27 cellular contexts compared by ENCODE assay signal in the genomic region with DNA sequence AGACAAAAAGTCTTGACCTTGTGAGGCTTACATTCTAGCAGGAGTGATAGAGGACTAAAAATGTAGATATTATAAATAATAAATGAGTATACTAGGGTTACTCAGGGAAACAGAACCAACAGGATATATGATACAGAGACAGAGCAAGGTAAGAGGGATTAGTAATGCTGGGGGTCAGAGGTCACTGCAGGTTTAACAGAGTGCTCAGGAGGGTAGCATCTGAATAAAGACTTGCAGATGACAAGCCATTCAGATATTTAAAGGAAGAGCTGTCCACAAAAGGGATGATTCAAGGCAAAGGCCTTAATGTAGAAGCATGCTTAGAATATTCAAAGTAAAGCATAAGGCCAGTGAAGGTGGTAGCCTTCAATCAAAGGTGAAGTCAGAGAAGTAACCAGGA.
"Had no signal": no experiment of that assay in that cellular context is flagged by ENCODE, and none has a peak within 500 bp of the region (broad histone marks: within the 10 kb centered on the region; RNA-seq: fewer than 3 reads in every experiment).

No MANE protein-coding gene starts in this region.

- ATAC-seq: activated CD8-positive, alpha-beta T cell treated with anti-CD3 and anti-CD28 coated beads for 36 hours; activated T-cell treated with anti-CD3 and anti-CD28 coated beads, Interleukin-2, amount 50 U/mL, for 4 hours; activated T-helper 17 cell treated with anti-CD3 and anti-CD28 coated beads, Interleukin-2, amount 50 U/mL, for 72 hours; effector memory CD8-positive, alpha-beta T cell; esophagus mucosa; gastrocnemius medialis; heart left ventricle had no signal

- H3K27ac Mint-ChIP-seq: activated CD8-positive, alpha-beta T cell treated with anti-CD3 and anti-CD28 coated beads for 36 hours; activated naive CD8-positive, alpha-beta T cell; activated T-helper 17 cell treated with anti-CD3 and anti-CD28 coated beads, Interleukin-2, amount 50 U/mL, for 72 hours; effector memory CD8-positive, alpha-beta T cell had no signal

- H3K9me3 Mint-ChIP-seq: activated CD8-positive, alpha-beta T cell treated with anti-CD3 and anti-CD28 coated beads for 36 hours; activated T-cell treated with anti-CD3 and anti-CD28 coated beads, Interleukin-2, amount 50 U/mL, for 4 hours; activated T-helper 17 cell treated with anti-CD3 and anti-CD28 coated beads, Interleukin-2, amount 50 U/mL, for 72 hours had no signal

- H3K36me3 Mint-ChIP-seq: activated naive CD8-positive, alpha-beta T cell had no signal

- H3K4me3 Mint-ChIP-seq: activated CD8-positive, alpha-beta T cell treated with anti-CD3 and anti-CD28 coated beads for 36 hours; activated naive CD8-positive, alpha-beta T cell; activated T-cell treated with anti-CD3 and anti-CD28 coated beads, Interleukin-2, amount 50 U/mL, for 4 hours; activated T-helper 17 cell treated with anti-CD3 and anti-CD28 coated beads, Interleukin-2, amount 50 U/mL, for 72 hours; effector memory CD8-positive, alpha-beta T cell had no signal

- DNase-seq: activated CD4-positive, alpha-beta T cell treated with anti-CD3 and anti-CD28 coated beads for 1 hour; activated CD4-positive, alpha-beta T cell treated with anti-CD3 and anti-CD28 coated beads for 48 hours; activated CD4-positive, alpha-beta T cell treated with anti-CD3 and anti-CD28 coated beads, Interleukin-2, amount 50 U/mL, for 1 hour; activated CD4-positive, alpha-beta T cell treated with anti-CD3 and anti-CD28 coated beads, Interleukin-2, amount 50 U/mL, for 48 hours; activated CD8-positive, alpha-beta memory T cell treated with anti-CD3 and anti-CD28 coated beads for 24 hours; activated CD8-positive, alpha-beta T cell treated with anti-CD3 and anti-CD28 coated beads for 36 hours; activated effector memory CD4-positive, alpha-beta T cell treated with Interleukin-2 at 50 U/mL for 16 hours; activated gamma-delta T cell treated with Interleukin-2 at 50 U/mL for 16 hours; activated naive CD4-positive, alpha-beta T cell treated with anti-CD3 and anti-CD28 coated beads, Interleukin-2, amount 50 U/mL, for 16 hours; activated naive CD4-positive, alpha-beta T cell treated with Interleukin-2 at 50 U/mL for 16 hours; activated T-cell treated with anti-CD3 and anti-CD28 coated beads, Interleukin-2, amount 50 U/mL, for 4 hours; amniotic stem cell; anterior cingulate cortex; brain microvascular endothelial cell; caudate nucleus; cortex of kidney; dermis blood vessel endothelial cell; effector CD4-positive, alpha-beta T cell; effector memory CD8-positive, alpha-beta T cell; foreskin fibroblast; gastrocnemius medialis; glutamatergic neuron; heart left ventricle; T-helper 2 cell had no signal

- H3K27me3 Mint-ChIP-seq: activated T-helper 17 cell treated with anti-CD3 and anti-CD28 coated beads, Interleukin-2, amount 50 U/mL, for 72 hours; effector memory CD8-positive, alpha-beta T cell had no signal

- H3K27ac ChIP-seq: brain microvascular endothelial cell, gastrocnemius medialis, heart left ventricle had no signal

- H3K4me1 Mint-ChIP-seq: activated T-helper 17 cell treated with anti-CD3 and anti-CD28 coated beads, Interleukin-2, amount 50 U/mL, for 72 hours had no signal
